In the genomic region with DNA sequence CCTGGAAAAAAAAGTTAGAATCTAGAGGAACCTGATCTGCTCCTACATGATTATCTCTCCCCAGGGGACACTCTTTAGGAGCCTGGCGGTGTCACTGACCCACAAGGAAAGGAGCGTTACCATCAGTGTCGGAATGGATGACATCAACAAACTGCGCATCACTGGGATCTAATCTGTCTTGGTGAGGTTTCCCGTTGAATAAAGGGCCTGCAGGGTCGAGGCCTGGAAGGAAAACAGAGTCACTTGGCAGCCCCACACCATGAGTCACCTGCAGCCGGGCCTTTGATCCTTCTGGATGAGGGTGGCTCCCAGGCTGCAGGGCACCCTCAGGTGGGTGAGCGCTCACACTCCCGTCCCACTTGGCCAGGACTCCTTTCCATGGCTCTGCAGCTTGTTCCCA, we compare ENCODE assay signal across 30 cellular contexts. TPM values are rescaled to one million over a fixed set of nuclear protein-coding genes. Genes with fewer than 3 reads are reported as not detected.
DNase-seq lines count a peak whose midpoint lies in the region; ATAC-seq, FAIRE-seq and TF ChIP-seq lines count a peak whose summit lies in the region.
"Had no signal": no experiment of that assay in that cellular context is flagged by ENCODE, and none has a peak within 500 bp of the region (broad histone marks: within the 10 kb centered on the region; RNA-seq: fewer than 3 reads in every experiment).

No MANE protein-coding gene starts in this region.

- H3K9me3 ChIP-seq in Peyer's patch, result no peaks in the 10 kb centered on the region
- H3K9me3 ChIP-seq: heart left ventricle, testis had no signal

- TF ChIP-seq CTCF in Peyer's patch (IDR thresholded peaks at IDR 0.05), result peak in 1 of 6 experiments; percentile 4

- no peaks in the 10 kb centered on the region for H3K4me1 ChIP-seq in Peyer's patch
- H3K4me1 ChIP-seq: heart left ventricle, testis had no signal

- peaks cover 0 to 7% (median 0%) of the 10 kb centered on the region in 3 donors for H3K36me3 ChIP-seq in Peyer's patch
- H3K36me3 ChIP-seq: heart left ventricle had no signal

- H3K4me3 ChIP-seq in Peyer's patch, result no peak overlapping the region
- H3K4me3 ChIP-seq: heart left ventricle, testis had no signal

- TF ChIP-seq POLR2A in Peyer's patch (IDR thresholded peaks at IDR 0.05), result no peak

- no peak for FAIRE-seq in urothelium cell line (lab: Jason Lieb, UNC)
- FAIRE-seq: colon, D721Med, H54 had no signal

- peak; percentile 27 for DNase-seq in NCI-H2171 treated with DMSO at 0.1 percent for 48 hours (lab: John Stamatoyannopoulos, UW)
- DNase-seq in NCI-H2171 (lab: John Stamatoyannopoulos, UW), result no peak
- DNase-seq in Peyer's patch, result peak in 2 of 3 donors; percentile 52 to 67
- DNase-seq in islet precursor cell, result peak; percentile 84
- peak; percentile 64 for DNase-seq in urothelium cell line (ENCODE audit: low spot score)
- DNase-seq in NCI-H526 (lab: John Stamatoyannopoulos, UW), result no peak
- DNase-seq: 8988T; activated CD4-positive, CD25-positive, alpha-beta regulatory T cell treated with anti-CD3 and anti-CD28 coated beads, Interleukin-2, amount 50 U/mL, for 72 hours; activated CD8-positive, alpha-beta T cell treated with anti-CD3 and anti-CD28 coated beads, Interleukin-2, amount 10 ng/mL, durations not matched to agents 7 days and 5 days; CD4-positive, CD25-positive, alpha-beta regulatory T cell; effector CD8-positive, alpha-beta T cell; foreskin fibroblast; heart left ventricle; mesenchymal stem cell; NCI-H146; stimulated activated CD4-positive, alpha-beta T cell treated with anti-CD3 and anti-CD28 coated beads, Interleukin-15, amount 100 ng/mL, for 24 hours; stimulated activated naive B cell treated with anti-CD40 and anti-IgM and Interleukin-4, amounts not matched to agents 10 μg/mL and 1 μg/mL and 100 μg/mL, for 72 hours; T-helper 2 cell; testis had no signal

- no peak for ATAC-seq in HG02885 (IDR thresholded peaks at IDR 0.05; ENCODE audit: poor library complexity, unreplicated experiment)
- ATAC-seq in GM21619 (IDR thresholded peaks at IDR 0.05; ENCODE audit: unreplicated experiment), result no peak
- ATAC-seq: activated CD8-positive, alpha-beta T cell treated with anti-CD3 and anti-CD28 coated beads, Interleukin-2, amount 10 ng/mL, durations not matched to agents 7 days and 5 days; activated naive CD4-positive, alpha-beta T cell treated with anti-CD3 and anti-CD28 coated beads, Interleukin-2, amount 50 U/mL, for 72 hours; heart left ventricle; left lobe of liver; SK-N-SH treated with all-trans-retinoic acid at 6 μM for 48 hours; stimulated activated naive B cell treated with anti-CD40 and anti-IgM and Interleukin-4, amounts not matched to agents 10 μg/mL and 1 μg/mL and 100 μg/mL, for 72 hours had no signal

- no peak overlapping the region for H3K27ac ChIP-seq in Peyer's patch
- H3K27ac ChIP-seq: heart left ventricle, KMS-11, RWPE1, testis had no signal

- no peaks in the 10 kb centered on the region for H3K27me3 ChIP-seq in Peyer's patch
- H3K27me3 ChIP-seq: heart left ventricle, testis had no signal

RNA-seq across cellular contexts. Expression of a gene that starts 25.0 kb away (rescaled TPM):
- 10 to 100 TPM in 3 of 4 donors, 1 to 10 TPM in 1; 5.8 to 27.5 (median 22.1) TPM for total RNA-seq in Peyer's patch
- total RNA-seq: activated CD8-positive, alpha-beta T cell treated with anti-CD3 and anti-CD28 coated beads, Interleukin-2, amount 10 ng/mL, durations not matched to agents 7 days and 5 days; activated naive CD4-positive, alpha-beta T cell treated with anti-CD3 and anti-CD28 coated beads, Interleukin-2, amount 50 U/mL, for 72 hours; activated T-helper 2 cell treated with anti-CD3 and anti-CD28 coated beads, Interferon-gamma antibody, Interleukin-2, Interleukin-4, amounts not matched to agents 10 μg/mL and 5 μg/mL and 100 μg/mL, durations not matched to agents 14 hours and 24 hours and 36 hours; CD4-positive, CD25-positive, alpha-beta regulatory T cell had no signal

RNA-seq across cellular contexts. Expression of a gene that starts 28.5 kb away (rescaled TPM):
- 100 to 1,000 TPM in 2 of 4 donors, 10 to 100 TPM in 2; 19.8 to 114 (median 90.1) TPM for total RNA-seq in Peyer's patch

RNA-seq across cellular contexts. Expression of a gene that starts 58.7 kb away (rescaled TPM):
- total RNA-seq in Peyer's patch, result 10 to 100 TPM; 21.8 to 48.7 (median 28.7) TPM

Comparison
In these comparisons a context has a peak if more than half of its experiments do, and no peak if none do; other contexts are left out.
1. DNase-seq: peak in NCI-H2171 treated with DMSO at 0.1 percent for 48 hours (single experiment), Peyer's patch (2 of 3), islet precursor cell (single experiment) and urothelium cell line (single experiment); none in NCI-H2171 (single experiment) and NCI-H526 (0 of 2).